Comparison of ENCODE assay signal across 1 cellular context in the genomic region with DNA sequence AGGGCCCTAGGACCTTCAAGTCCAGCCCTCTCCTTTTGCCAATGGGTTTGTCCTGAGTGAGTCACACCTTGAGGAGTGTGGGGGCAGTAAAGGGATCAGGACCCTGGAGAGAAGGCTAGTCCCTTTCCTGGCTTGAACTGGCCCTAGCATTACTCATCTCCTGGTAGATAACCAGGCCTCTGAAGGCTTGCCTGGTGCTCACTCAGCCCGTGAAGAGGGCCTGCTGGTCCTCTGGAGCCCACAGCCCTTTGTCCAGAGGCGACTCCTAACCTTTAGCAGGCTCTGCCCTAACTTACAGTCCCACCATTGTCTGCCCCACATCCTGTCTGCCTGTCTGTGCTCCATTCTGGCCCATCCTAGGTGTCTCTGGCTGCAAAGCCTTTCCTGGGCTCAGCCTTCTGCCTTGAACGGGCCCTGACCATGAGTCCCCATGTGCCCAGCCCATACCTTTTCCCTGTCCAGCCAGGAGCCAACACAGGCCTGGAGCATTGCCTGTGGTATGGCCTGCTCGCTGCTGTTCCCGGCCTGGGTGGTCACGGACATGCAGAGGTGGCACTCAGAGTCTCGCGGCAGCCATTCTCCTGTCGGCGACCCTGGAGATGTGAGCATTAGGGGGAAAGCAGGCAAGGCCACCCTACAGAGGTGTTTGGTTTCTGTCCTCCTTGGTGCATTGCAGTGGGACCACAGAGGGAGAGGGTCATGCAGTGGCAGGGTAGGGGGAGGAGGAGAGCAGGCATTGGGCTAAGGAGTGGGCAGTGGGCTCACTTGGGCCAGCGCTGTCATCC.
TF ChIP-seq lines count a peak whose summit lies in the region.

No MANE protein-coding gene starts in this region.

TF ChIP-seq in GM23338, 12 proteins besides CTCF, POLR2A, EP300 and RAD21:
- TF ChIP-seq REST (IDR thresholded peaks at IDR 0.05; ENCODE audit: unreplicated experiment) = peak; percentile 22
- TF ChIP-seq STAT1 (IDR thresholded peaks at IDR 0.05; ENCODE audit: unreplicated experiment) = no peak
- TF ChIP-seq, protein P1, sequence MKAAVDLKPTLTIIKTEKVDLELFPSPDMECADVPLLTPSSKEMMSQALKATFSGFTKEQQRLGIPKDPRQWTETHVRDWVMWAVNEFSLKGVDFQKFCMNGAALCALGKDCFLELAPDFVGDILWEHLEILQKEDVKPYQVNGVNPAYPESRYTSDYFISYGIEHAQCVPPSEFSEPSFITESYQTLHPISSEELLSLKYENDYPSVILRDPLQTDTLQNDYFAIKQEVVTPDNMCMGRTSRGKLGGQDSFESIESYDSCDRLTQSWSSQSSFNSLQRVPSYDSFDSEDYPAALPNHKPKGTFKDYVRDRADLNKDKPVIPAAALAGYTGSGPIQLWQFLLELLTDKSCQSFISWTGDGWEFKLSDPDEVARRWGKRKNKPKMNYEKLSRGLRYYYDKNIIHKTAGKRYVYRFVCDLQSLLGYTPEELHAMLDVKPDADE (IDR thresholded peaks at IDR 0.05) = no peak
- TF ChIP-seq EZH2 (IDR thresholded peaks at IDR 0.05; ENCODE audit: low read depth, unreplicated experiment) = no peak
